ENCODE assay signal across 1 cellular context in genomic region chr9:14868772-14869583, GRCh38.
TF ChIP-seq lines count a peak whose summit lies in the region.

No MANE protein-coding gene starts in this region.

TF ChIP-seq in HepG2, 621 proteins besides CTCF, POLR2A, EP300 and RAD21 (continued from another document and continues in another):
- TF ChIP-seq, protein P1, sequence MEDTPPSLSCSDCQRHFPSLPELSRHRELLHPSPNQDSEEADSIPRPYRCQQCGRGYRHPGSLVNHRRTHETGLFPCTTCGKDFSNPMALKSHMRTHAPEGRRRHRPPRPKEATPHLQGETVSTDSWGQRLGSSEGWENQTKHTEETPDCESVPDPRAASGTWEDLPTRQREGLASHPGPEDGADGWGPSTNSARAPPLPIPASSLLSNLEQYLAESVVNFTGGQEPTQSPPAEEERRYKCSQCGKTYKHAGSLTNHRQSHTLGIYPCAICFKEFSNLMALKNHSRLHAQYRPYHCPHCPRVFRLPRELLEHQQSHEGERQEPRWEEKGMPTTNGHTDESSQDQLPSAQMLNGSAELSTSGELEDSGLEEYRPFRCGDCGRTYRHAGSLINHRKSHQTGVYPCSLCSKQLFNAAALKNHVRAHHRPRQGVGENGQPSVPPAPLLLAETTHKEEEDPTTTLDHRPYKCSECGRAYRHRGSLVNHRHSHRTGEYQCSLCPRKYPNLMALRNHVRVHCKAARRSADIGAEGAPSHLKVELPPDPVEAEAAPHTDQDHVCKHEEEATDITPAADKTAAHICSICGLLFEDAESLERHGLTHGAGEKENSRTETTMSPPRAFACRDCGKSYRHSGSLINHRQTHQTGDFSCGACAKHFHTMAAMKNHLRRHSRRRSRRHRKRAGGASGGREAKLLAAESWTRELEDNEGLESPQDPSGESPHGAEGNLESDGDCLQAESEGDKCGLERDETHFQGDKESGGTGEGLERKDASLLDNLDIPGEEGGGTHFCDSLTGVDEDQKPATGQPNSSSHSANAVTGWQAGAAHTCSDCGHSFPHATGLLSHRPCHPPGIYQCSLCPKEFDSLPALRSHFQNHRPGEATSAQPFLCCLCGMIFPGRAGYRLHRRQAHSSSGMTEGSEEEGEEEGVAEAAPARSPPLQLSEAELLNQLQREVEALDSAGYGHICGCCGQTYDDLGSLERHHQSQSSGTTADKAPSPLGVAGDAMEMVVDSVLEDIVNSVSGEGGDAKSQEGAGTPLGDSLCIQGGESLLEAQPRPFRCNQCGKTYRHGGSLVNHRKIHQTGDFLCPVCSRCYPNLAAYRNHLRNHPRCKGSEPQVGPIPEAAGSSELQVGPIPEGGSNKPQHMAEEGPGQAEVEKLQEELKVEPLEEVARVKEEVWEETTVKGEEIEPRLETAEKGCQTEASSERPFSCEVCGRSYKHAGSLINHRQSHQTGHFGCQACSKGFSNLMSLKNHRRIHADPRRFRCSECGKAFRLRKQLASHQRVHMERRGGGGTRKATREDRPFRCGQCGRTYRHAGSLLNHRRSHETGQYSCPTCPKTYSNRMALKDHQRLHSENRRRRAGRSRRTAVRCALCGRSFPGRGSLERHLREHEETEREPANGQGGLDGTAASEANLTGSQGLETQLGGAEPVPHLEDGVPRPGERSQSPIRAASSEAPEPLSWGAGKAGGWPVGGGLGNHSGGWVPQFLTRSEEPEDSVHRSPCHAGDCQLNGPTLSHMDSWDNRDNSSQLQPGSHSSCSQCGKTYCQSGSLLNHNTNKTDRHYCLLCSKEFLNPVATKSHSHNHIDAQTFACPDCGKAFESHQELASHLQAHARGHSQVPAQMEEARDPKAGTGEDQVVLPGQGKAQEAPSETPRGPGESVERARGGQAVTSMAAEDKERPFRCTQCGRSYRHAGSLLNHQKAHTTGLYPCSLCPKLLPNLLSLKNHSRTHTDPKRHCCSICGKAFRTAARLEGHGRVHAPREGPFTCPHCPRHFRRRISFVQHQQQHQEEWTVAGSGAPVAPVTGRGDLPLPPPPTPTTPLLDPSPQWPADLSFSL (CRISPR knock-in tag; IDR thresholded peaks at IDR 0.05) = no peak
- TF ChIP-seq, protein P2, sequence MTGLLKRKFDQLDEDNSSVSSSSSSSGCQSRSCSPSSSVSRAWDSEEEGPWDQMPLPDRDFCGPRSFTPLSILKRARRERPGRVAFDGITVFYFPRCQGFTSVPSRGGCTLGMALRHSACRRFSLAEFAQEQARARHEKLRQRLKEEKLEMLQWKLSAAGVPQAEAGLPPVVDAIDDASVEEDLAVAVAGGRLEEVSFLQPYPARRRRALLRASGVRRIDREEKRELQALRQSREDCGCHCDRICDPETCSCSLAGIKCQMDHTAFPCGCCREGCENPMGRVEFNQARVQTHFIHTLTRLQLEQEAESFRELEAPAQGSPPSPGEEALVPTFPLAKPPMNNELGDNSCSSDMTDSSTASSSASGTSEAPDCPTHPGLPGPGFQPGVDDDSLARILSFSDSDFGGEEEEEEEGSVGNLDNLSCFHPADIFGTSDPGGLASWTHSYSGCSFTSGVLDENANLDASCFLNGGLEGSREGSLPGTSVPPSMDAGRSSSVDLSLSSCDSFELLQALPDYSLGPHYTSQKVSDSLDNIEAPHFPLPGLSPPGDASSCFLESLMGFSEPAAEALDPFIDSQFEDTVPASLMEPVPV (CRISPR knock-in tag; IDR thresholded peaks at IDR 0.05) = no peak
- TF ChIP-seq ELF3 (CRISPR knock-in tag; IDR thresholded peaks at IDR 0.05) (peak; percentile 99), KLF12 (CRISPR knock-in tag; IDR thresholded peaks at IDR 0.05; ENCODE audit: borderline replicate concordance) (no peak), MED1 (CRISPR knock-in tag; IDR thresholded peaks at IDR 0.05) (peak; percentile 94), ZC3H13 (CRISPR knock-in tag; IDR thresholded peaks at IDR 0.05) (no peak), WIZ (CRISPR knock-in tag; IDR thresholded peaks at IDR 0.05) (no peak), KDM1A (CRISPR knock-in tag; IDR thresholded peaks at IDR 0.05) (no peak), NFKB2 (CRISPR knock-in tag; IDR thresholded peaks at IDR 0.05; ENCODE audit: borderline replicate concordance) (no peak; the same call in 1 of the 2 replicates), ZNF512B (CRISPR knock-in tag; IDR thresholded peaks at IDR 0.05; ENCODE audit: borderline replicate concordance) (peak; percentile 95), ZFP41 (CRISPR knock-in tag; IDR thresholded peaks at IDR 0.05; ENCODE audit: borderline replicate concordance) (no peak; the same call in 1 of the 2 replicates), ZBTB7A (CRISPR knock-in tag; IDR thresholded peaks at IDR 0.05) (peak; percentile 82; the same call in 1 of the 2 replicates), SMAD3 (CRISPR knock-in tag; IDR thresholded peaks at IDR 0.05) (0 out of 2 replicates have a peak, but pooled peaks have one; percentile 39), DMTF1 (CRISPR knock-in tag; IDR thresholded peaks at IDR 0.05) (no peak), NAIF1 (CRISPR knock-in tag; IDR thresholded peaks at IDR 0.05; ENCODE audit: borderline replicate concordance) (no peak), ZMAT3 (CRISPR knock-in tag; conservative IDR thresholded peaks at IDR 0.05) (peak; percentile 64; the same call in 1 of the 2 replicates), ATF6 (CRISPR knock-in tag; conservative IDR thresholded peaks at IDR 0.05) (no peak; the same call in 1 of the 2 replicates), KLF11 (CRISPR knock-in tag; IDR thresholded peaks at IDR 0.05) (peak; percentile 41; the same call in 1 of the 2 replicates), ZNF124 (CRISPR knock-in tag; IDR thresholded peaks at IDR 0.05) (peak; percentile 70; the same call in 1 of the 2 replicates), ZNF263 (CRISPR knock-in tag; IDR thresholded peaks at IDR 0.05) (no peak), NFIC (IDR thresholded peaks at IDR 0.05; ENCODE audit: low read length) (peak; percentile 94; the same call in 1 of the 2 replicates), HMG20A (CRISPR knock-in tag; IDR thresholded peaks at IDR 0.05; ENCODE audit: borderline replicate concordance) (peak; percentile 90; the same call in 1 of the 2 replicates), PAF1 (CRISPR knock-in tag; IDR thresholded peaks at IDR 0.05) (no peak), KDM4B (CRISPR knock-in tag; IDR thresholded peaks at IDR 0.05) (no peak; the same call in 1 of the 2 replicates), NR2C2 (CRISPR knock-in tag; IDR thresholded peaks at IDR 0.05; ENCODE audit: borderline replicate concordance) (peak; percentile 70; the same call in 1 of the 2 replicates), FOXA3 (CRISPR knock-in tag; IDR thresholded peaks at IDR 0.05) (peak; percentile 88), ZSCAN29 (CRISPR knock-in tag; conservative IDR thresholded peaks at IDR 0.05) (peak; percentile 71; the same call in 1 of the 2 replicates), IRF2 (CRISPR knock-in tag; IDR thresholded peaks at IDR 0.05) (peak; percentile 58), ZNF570 (CRISPR knock-in tag; IDR thresholded peaks at IDR 0.05; ENCODE audit: borderline replicate concordance) (no peak), ZNF20 (CRISPR knock-in tag; IDR thresholded peaks at IDR 0.05) (no peak), ZNF598 (CRISPR knock-in tag; IDR thresholded peaks at IDR 0.05; ENCODE audit: borderline replicate concordance) (peak; percentile 47; the same call in 1 of the 2 replicates)
- TF ChIP-seq, protein P3, sequence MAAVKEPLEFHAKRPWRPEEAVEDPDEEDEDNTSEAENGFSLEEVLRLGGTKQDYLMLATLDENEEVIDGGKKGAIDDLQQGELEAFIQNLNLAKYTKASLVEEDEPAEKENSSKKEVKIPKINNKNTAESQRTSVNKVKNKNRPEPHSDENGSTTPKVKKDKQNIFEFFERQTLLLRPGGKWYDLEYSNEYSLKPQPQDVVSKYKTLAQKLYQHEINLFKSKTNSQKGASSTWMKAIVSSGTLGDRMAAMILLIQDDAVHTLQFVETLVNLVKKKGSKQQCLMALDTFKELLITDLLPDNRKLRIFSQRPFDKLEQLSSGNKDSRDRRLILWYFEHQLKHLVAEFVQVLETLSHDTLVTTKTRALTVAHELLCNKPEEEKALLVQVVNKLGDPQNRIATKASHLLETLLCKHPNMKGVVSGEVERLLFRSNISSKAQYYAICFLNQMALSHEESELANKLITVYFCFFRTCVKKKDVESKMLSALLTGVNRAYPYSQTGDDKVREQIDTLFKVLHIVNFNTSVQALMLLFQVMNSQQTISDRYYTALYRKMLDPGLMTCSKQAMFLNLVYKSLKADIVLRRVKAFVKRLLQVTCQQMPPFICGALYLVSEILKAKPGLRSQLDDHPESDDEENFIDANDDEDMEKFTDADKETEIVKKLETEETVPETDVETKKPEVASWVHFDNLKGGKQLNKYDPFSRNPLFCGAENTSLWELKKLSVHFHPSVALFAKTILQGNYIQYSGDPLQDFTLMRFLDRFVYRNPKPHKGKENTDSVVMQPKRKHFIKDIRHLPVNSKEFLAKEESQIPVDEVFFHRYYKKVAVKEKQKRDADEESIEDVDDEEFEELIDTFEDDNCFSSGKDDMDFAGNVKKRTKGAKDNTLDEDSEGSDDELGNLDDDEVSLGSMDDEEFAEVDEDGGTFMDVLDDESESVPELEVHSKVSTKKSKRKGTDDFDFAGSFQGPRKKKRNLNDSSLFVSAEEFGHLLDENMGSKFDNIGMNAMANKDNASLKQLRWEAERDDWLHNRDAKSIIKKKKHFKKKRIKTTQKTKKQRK (IDR thresholded peaks at IDR 0.05; ENCODE audit: low read length) = no peak
- TF ChIP-seq, protein P4, sequence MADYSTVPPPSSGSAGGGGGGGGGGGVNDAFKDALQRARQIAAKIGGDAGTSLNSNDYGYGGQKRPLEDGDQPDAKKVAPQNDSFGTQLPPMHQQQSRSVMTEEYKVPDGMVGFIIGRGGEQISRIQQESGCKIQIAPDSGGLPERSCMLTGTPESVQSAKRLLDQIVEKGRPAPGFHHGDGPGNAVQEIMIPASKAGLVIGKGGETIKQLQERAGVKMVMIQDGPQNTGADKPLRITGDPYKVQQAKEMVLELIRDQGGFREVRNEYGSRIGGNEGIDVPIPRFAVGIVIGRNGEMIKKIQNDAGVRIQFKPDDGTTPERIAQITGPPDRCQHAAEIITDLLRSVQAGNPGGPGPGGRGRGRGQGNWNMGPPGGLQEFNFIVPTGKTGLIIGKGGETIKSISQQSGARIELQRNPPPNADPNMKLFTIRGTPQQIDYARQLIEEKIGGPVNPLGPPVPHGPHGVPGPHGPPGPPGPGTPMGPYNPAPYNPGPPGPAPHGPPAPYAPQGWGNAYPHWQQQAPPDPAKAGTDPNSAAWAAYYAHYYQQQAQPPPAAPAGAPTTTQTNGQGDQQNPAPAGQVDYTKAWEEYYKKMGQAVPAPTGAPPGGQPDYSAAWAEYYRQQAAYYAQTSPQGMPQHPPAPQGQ (CRISPR knock-in tag; IDR thresholded peaks at IDR 0.05; ENCODE audit: borderline replicate concordance) = no peak
- TF ChIP-seq, protein P5, sequence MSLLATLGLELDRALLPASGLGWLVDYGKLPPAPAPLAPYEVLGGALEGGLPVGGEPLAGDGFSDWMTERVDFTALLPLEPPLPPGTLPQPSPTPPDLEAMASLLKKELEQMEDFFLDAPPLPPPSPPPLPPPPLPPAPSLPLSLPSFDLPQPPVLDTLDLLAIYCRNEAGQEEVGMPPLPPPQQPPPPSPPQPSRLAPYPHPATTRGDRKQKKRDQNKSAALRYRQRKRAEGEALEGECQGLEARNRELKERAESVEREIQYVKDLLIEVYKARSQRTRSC (CRISPR knock-in tag; IDR thresholded peaks at IDR 0.05; ENCODE audit: low read depth) = no peak
- TF ChIP-seq, protein P6, sequence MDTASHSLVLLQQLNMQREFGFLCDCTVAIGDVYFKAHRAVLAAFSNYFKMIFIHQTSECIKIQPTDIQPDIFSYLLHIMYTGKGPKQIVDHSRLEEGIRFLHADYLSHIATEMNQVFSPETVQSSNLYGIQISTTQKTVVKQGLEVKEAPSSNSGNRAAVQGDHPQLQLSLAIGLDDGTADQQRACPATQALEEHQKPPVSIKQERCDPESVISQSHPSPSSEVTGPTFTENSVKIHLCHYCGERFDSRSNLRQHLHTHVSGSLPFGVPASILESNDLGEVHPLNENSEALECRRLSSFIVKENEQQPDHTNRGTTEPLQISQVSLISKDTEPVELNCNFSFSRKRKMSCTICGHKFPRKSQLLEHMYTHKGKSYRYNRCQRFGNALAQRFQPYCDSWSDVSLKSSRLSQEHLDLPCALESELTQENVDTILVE (CRISPR knock-in tag; IDR thresholded peaks at IDR 0.05) = peak; percentile 66; the same call in 1 of the 2 replicates
